Comparison of ENCODE assay signal across 14 cellular contexts in the genomic region with DNA sequence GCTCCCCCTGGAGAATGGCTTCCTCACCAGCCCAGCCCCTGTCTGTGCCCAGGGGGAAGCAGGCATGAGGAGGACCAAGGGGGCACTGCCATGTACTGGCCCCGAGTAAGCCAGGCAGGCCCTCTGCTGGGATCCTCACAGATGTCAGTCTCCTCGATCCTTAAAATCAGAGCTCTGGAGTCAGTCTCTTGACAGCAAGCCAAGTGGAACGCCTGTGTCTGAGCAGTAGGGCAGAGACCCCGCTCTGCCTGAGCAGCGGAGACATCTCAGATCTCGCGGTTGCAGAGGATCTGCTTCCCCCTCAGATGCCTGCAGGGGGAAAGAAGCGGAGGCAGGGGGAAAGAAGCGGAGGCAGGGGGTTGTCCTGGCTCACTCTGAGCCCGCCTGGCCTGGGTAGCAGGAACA.
DNase-seq lines count a peak whose midpoint lies in the region; FAIRE-seq and TF ChIP-seq lines count a peak whose summit lies in the region.
"Had no signal": no experiment of that assay in that cellular context is flagged by ENCODE, and none has a peak within 500 bp of the region (broad histone marks: within the 10 kb centered on the region; RNA-seq: fewer than 3 reads in every experiment).

No MANE protein-coding gene starts in this region.

- no peaks in the 10 kb centered on the region for H3K27me3 Mint-ChIP-seq in endodermal cell (ENCODE audit: insufficient read depth)

- H3K4me3 ChIP-seq in Peyer's patch: no peak overlapping the region
- no peak overlapping the region for H3K4me3 ChIP-seq in endodermal cell (ENCODE audit: low read length)
- no peak overlapping the region for H3K4me3 ChIP-seq in muscle layer of duodenum (ENCODE audit: low read depth in 1 of 2, low read length in 2 of 2)
- H3K4me3 ChIP-seq in thyroid gland (replicated peaks in 1 of 3): no peak overlapping the region
- H3K4me3 ChIP-seq: cardiac muscle cell, GM12878, K562 had no signal

- H3K9me3 ChIP-seq in Peyer's patch: no peaks in the 10 kb centered on the region
- H3K9me3 ChIP-seq in endodermal cell (ENCODE audit: control insufficient read depth, low read length): no peaks in the 10 kb centered on the region
- H3K9me3 ChIP-seq in muscle layer of duodenum (ENCODE audit: control insufficient read depth in 1 of 2, low read length in 2 of 2): no peaks in the 10 kb centered on the region
- no peaks in the 10 kb centered on the region for H3K9me3 ChIP-seq in thyroid gland

- H3K4me3 Mint-ChIP-seq in endodermal cell: no peak overlapping the region
- H3K4me3 Mint-ChIP-seq: natural killer cell had no signal

- FAIRE-seq in RCC 7860 (lab: Jason Lieb, UNC): no peak
- FAIRE-seq: GM12878, K562 had no signal

- WGBS in endodermal cell (ENCODE audit: insufficient coverage in 1 of 2, insufficient read length in 1 of 2), 2 experiments: 63 to 71% methylated on average over 6 to 10 of the region's 10 CpGs
- WGBS in thyroid gland, 2 donors: 40 to 47% methylated on average over 3 to 8 of the region's 10 CpGs

- H3K27ac Mint-ChIP-seq in endodermal cell: no peak overlapping the region
- H3K27ac Mint-ChIP-seq: natural killer cell had no signal

- no peaks in the 10 kb centered on the region for H3K9me3 Mint-ChIP-seq in endodermal cell
- H3K9me3 Mint-ChIP-seq: natural killer cell had no signal

- no peak overlapping the region for H3K9ac ChIP-seq in endodermal cell (ENCODE audit: extremely low read depth, low read length, poor library complexity, severe bottlenecking)

- DNase-seq in Peyer's patch (no peak), endodermal cell (peak; percentile 81), thyroid gland (peak; percentile 66 to 67), RCC 7860 (ENCODE audit: low spot score) (no peak)
- no peak for DNase-seq in activated effector memory CD4-positive, alpha-beta T cell treated with Interleukin-2 at 50 U/mL for 16 hours
- DNase-seq in stimulated activated CD4-positive, alpha-beta T cell treated with anti-CD3 and anti-CD28 coated beads, Interleukin-4, amount 100 ng/mL, for 1 hour: no peak
- DNase-seq: natural killer cell; NCI-H82; stimulated activated CD4-positive, alpha-beta T cell treated with anti-CD3 and anti-CD28 coated beads, Interleukin-2, amount 100 ng/mL, for 24 hours; stimulated activated naive CD4-positive, alpha-beta T cell treated with Interleukin-2 at 50 U/mL for 16 hours had no signal

- H3K27ac ChIP-seq in Peyer's patch (peak overlapping the region in 3 of 4 donors; percentile 41 to 91 (median 85)), endodermal cell (ENCODE audit: low read depth, low read length) (no peak overlapping the region), muscle layer of duodenum (ENCODE audit: low read length) (peak overlapping the region; percentile 54), thyroid gland (peak overlapping the region; percentile 66 to 82 (median 71))
- H3K27ac ChIP-seq: cardiac muscle cell had no signal

- TF ChIP-seq CTCF in Peyer's patch (IDR thresholded peaks at IDR 0.05) (no peak), endodermal cell (conservative IDR thresholded peaks at IDR 0.05) (peak; percentile 55), thyroid gland (IDR thresholded peaks at IDR 0.05) (no peak)

- peaks cover 40% of the 10 kb centered on the region for H3K4me1 Mint-ChIP-seq in endodermal cell

- TF ChIP-seq POLR2A in Peyer's patch (IDR thresholded peaks at IDR 0.05) (no peak), thyroid gland (IDR thresholded peaks at IDR 0.05) (no peak)

- H3K36me3 ChIP-seq in Peyer's patch (no peaks in the 10 kb centered on the region), endodermal cell (ENCODE audit: control insufficient read depth, insufficient read depth, low read length) (no peaks in the 10 kb centered on the region), muscle layer of duodenum (ENCODE audit: control insufficient read depth in 1 of 2, insufficient read depth in 2 of 2, low read length in 2 of 2) (no peaks in the 10 kb centered on the region), thyroid gland (no peaks in the 10 kb centered on the region)
- H3K36me3 ChIP-seq: cardiac muscle cell had no signal

- H3K27me3 ChIP-seq in Peyer's patch: no peaks in the 10 kb centered on the region
- H3K27me3 ChIP-seq in endodermal cell (ENCODE audit: control insufficient read depth, insufficient read depth, low read length, poor library complexity, severe bottlenecking): no peaks in the 10 kb centered on the region
- H3K27me3 ChIP-seq in muscle layer of duodenum (ENCODE audit: low read depth, low read length): no peaks in the 10 kb centered on the region
- H3K27me3 ChIP-seq in thyroid gland: no peaks in the 10 kb centered on the region
- H3K27me3 ChIP-seq: cardiac muscle cell had no signal

- H3K4me1 ChIP-seq in Peyer's patch: peaks cover 0 to 44% (median 12%) of the 10 kb centered on the region in 4 donors
- H3K4me1 ChIP-seq in endodermal cell (ENCODE audit: control insufficient read depth, insufficient read depth, low read length): peaks cover 5% of the 10 kb centered on the region
- H3K4me1 ChIP-seq in muscle layer of duodenum (ENCODE audit: control insufficient read depth in 1 of 2, insufficient read depth in 2 of 2, low read length in 2 of 2): peaks cover 24 to 28% of the 10 kb centered on the region in 2 donors
- H3K4me1 ChIP-seq in thyroid gland: peaks cover 26 to 32% of the 10 kb centered on the region in 2 donors

- H3K36me3 Mint-ChIP-seq in endodermal cell (ENCODE audit: low read depth): no peaks in the 10 kb centered on the region
- H3K36me3 Mint-ChIP-seq: natural killer cell had no signal

- intact Hi-C loops in thyroid gland (cut with DNase I): no loop called here

Comparison
In these comparisons a context has a peak if more than half of its experiments do, and no peak if none do; other contexts are left out.
1. DNase-seq: peak in endodermal cell (single experiment) and thyroid gland (2 of 2); none in Peyer's patch (0 of 3), activated effector memory CD4-positive, alpha-beta T cell treated with Interleukin-2 at 50 U/mL for 16 hours (single experiment), stimulated activated CD4-positive, alpha-beta T cell treated with anti-CD3 and anti-CD28 coated beads, Interleukin-4, amount 100 ng/mL, for 1 hour (single experiment) and RCC 7860 (single experiment).